Comparison of ENCODE assay signal across 28 cellular contexts in genomic region chr10:15213461-15213861, GRCh38.
"Had no signal": no experiment of that assay in that cellular context is flagged by ENCODE, and none has a peak within 500 bp of the region (broad histone marks: within the 10 kb centered on the region; RNA-seq: fewer than 3 reads in every experiment).

No MANE protein-coding gene starts in this region.

- H3K4me3 Mint-ChIP-seq: activated B cell treated with CpG ODN at 0.5 μM for 24 hours; activated CD8-positive, alpha-beta T cell treated with anti-CD3 and anti-CD28 coated beads, Interleukin-2, amount 10 ng/mL, durations not matched to agents 7 days and 5 days; activated naive CD4-positive, alpha-beta T cell treated with anti-CD3 and anti-CD28 coated beads, Interleukin-2, amount 10 ng/mL, durations not matched to agents 7 days and 5 days; activated naive CD8-positive, alpha-beta T cell; activated naive CD8-positive, alpha-beta T cell treated with anti-CD3 and anti-CD28 coated beads, Interleukin-2, amount 50 U/mL, for 24 hours; activated T-cell treated with anti-CD3 and anti-CD28 coated beads, Interleukin-2, amount 50 U/mL, for 24 hours; brain; T-helper 1 cell treated with Interleukin-12 subunit alpha and Interleukin-12 subunit beta and Interleukin-4 antibody, amounts not matched to agents 30 μg/mL and 1 μg/mL, for 36 hours; T-helper 2 cell treated with Interferon-gamma antibody and Interleukin-4, amounts not matched to agents 5 μg/mL and 100 μg/mL, for 36 hours had no signal

- H3K9me3 Mint-ChIP-seq: activated B cell treated with CpG ODN at 0.5 μM for 24 hours; activated naive CD4-positive, alpha-beta T cell treated with anti-CD3 and anti-CD28 coated beads, Interleukin-2, amount 10 ng/mL, durations not matched to agents 7 days and 5 days; activated naive CD8-positive, alpha-beta T cell treated with anti-CD3 and anti-CD28 coated beads, Interleukin-2, amount 50 U/mL, for 24 hours; activated T-cell treated with anti-CD3 and anti-CD28 coated beads, Interleukin-2, amount 50 U/mL, for 24 hours; activated T-helper 2 cell treated with anti-CD3 and anti-CD28 coated beads, Interferon-gamma antibody, Interleukin-2, Interleukin-4, amounts not matched to agents 10 μg/mL and 5 μg/mL and 100 μg/mL, durations not matched to agents 14 hours and 24 hours and 36 hours; T-helper 1 cell treated with Interleukin-12 subunit alpha and Interleukin-12 subunit beta and Interleukin-4 antibody, amounts not matched to agents 30 μg/mL and 1 μg/mL, for 36 hours; T-helper 2 cell treated with Interferon-gamma antibody and Interleukin-4, amounts not matched to agents 5 μg/mL and 100 μg/mL, for 36 hours had no signal

- H3K27me3 Mint-ChIP-seq: activated B cell treated with CpG ODN at 0.5 μM for 24 hours; activated naive CD4-positive, alpha-beta T cell treated with anti-CD3 and anti-CD28 coated beads, Interleukin-2, amount 10 ng/mL, durations not matched to agents 7 days and 5 days; activated naive CD8-positive, alpha-beta T cell; activated naive CD8-positive, alpha-beta T cell treated with anti-CD3 and anti-CD28 coated beads, Interleukin-2, amount 50 U/mL, for 24 hours; activated T-cell treated with anti-CD3 and anti-CD28 coated beads, Interleukin-2, amount 50 U/mL, for 24 hours; brain had no signal

- H3K27ac Mint-ChIP-seq: activated B cell treated with CpG ODN at 0.5 μM for 24 hours; activated CD8-positive, alpha-beta T cell treated with anti-CD3 and anti-CD28 coated beads, Interleukin-2, amount 10 ng/mL, durations not matched to agents 7 days and 5 days; activated naive CD4-positive, alpha-beta T cell treated with anti-CD3 and anti-CD28 coated beads, Interleukin-2, amount 10 ng/mL, durations not matched to agents 7 days and 5 days; activated naive CD8-positive, alpha-beta T cell; activated naive CD8-positive, alpha-beta T cell treated with anti-CD3 and anti-CD28 coated beads, Interleukin-2, amount 50 U/mL, for 24 hours; activated T-cell treated with anti-CD3 and anti-CD28 coated beads, Interleukin-2, amount 50 U/mL, for 24 hours; activated T-helper 2 cell treated with anti-CD3 and anti-CD28 coated beads, Interferon-gamma antibody, Interleukin-2, Interleukin-4, amounts not matched to agents 10 μg/mL and 5 μg/mL and 100 μg/mL, durations not matched to agents 14 hours and 24 hours and 36 hours; T-helper 1 cell treated with Interleukin-12 subunit alpha and Interleukin-12 subunit beta and Interleukin-4 antibody, amounts not matched to agents 30 μg/mL and 1 μg/mL, for 36 hours; T-helper 2 cell treated with Interferon-gamma antibody and Interleukin-4, amounts not matched to agents 5 μg/mL and 100 μg/mL, for 36 hours had no signal

- DNase-seq: activated B cell treated with CpG ODN at 0.5 μM for 24 hours; activated CD4-positive, alpha-beta T cell treated with anti-CD3 and anti-CD28 coated beads for 1 hour; activated CD4-positive, alpha-beta T cell treated with anti-CD3 and anti-CD28 coated beads for 48 hours; activated CD4-positive, alpha-beta T cell treated with anti-CD3 and anti-CD28 coated beads, Interleukin-2, amount 50 U/mL, for 48 hours; activated CD8-positive, alpha-beta T cell treated with anti-CD3 and anti-CD28 coated beads, Interleukin-2, amount 10 ng/mL, durations not matched to agents 7 days and 5 days; activated naive CD4-positive, alpha-beta T cell treated with anti-CD3 and anti-CD28 coated beads, Interleukin-2, amount 10 ng/mL, durations not matched to agents 7 days and 5 days; activated naive CD8-positive, alpha-beta T cell treated with anti-CD3 and anti-CD28 coated beads, Interleukin-2, amount 50 U/mL, for 24 hours; activated T-cell treated with anti-CD3 and anti-CD28 coated beads, Interleukin-2, amount 50 U/mL, for 24 hours; anterior cingulate cortex; central memory CD4-positive, alpha-beta T cell; Kasumi-1; KG1; MG63; NCI-H1048; NCI-H1105 treated with DMSO at 0.1 percent for 48 hours; NCI-H1436; NCI-H1694; NCI-H1930; NCI-H345; NCI-H524 treated with DMSO at 0.1 percent for 48 hours; SHP77; SJCRH30; SK-N-SH had no signal
